ENCODE assay signal across 8 cellular contexts in the genomic region with DNA sequence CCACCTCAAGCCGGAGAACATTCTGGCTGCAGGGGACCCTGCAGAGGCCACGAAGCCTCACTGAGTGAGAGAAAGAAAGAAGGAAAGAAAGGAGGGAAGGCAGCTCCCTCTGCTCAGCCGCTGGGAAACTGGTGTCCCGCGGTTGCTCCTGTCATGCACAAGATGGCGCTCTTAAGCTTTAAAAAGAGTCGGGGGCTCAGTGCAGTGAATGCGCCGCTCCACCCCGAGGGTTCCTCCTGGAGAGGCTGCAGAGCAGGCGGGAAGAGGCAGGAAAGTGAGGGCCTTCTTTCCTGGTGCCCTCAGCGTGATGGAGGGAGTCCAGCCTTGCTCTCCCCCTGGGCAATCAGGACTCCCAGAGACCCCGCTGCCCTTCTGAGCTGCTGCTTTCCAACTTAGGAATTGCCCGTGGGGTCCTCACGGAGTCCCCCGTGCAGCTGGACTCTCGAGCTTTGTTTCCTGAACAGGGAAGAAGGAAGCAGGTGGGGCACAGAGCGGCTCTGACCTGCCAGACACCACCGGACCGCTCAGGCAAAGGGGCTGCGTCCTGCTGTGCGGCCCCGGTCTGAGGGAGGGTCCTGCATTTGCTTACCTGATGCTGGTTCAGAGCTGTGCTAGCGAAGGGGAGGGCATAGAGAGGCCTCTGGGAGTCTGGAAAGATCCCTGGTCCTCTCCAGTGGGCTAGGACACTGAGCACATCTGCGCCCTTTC.
DNase-seq lines count a peak whose midpoint lies in the region; ATAC-seq and TF ChIP-seq lines count a peak whose summit lies in the region.

No MANE protein-coding gene starts in this region.

- no peak overlapping the region for H3K9ac ChIP-seq in PC-3 (ENCODE audit: low read length)

- ATAC-seq in PC-3 (no peak; the same call in 1 of the 2 replicates), Right ventricle myocardium superior (ENCODE audit: poor library complexity) (peak; percentile 34), HG02610 (IDR thresholded peaks at IDR 0.05; ENCODE audit: unreplicated experiment) (no peak)
- peak; percentile 16 for ATAC-seq in stimulated activated naive CD8-positive, alpha-beta T cell treated with anti-CD3 and anti-CD28 coated beads, Interleukin-15, amount 100 ng/mL, for 72 hours

- peak; percentile 75 for DNase-seq in BE2C
- DNase-seq in H4 (ENCODE audit: low spot score), result peak; percentile 60
- DNase-seq in PC-3, result peak; percentile 42
- no peak for DNase-seq in Right ventricle myocardium superior
- peak in 1 of 2 donors; percentile 10 for DNase-seq in stimulated activated naive CD8-positive, alpha-beta T cell treated with anti-CD3 and anti-CD28 coated beads, Interleukin-15, amount 100 ng/mL, for 72 hours
- DNase-seq in NCI-H524 treated with DMSO at 0.1 percent for 48 hours (lab: John Stamatoyannopoulos, UW), result no peak
- DNase-seq in epidermal melanocyte (ENCODE audit: insufficient read length, low spot score), result no peak

- H3K4me1 ChIP-seq in BE2C, result no peaks in the 10 kb centered on the region
- H3K4me1 ChIP-seq in PC-3 (ENCODE audit: insufficient read depth, low read length), result no peaks in the 10 kb centered on the region

- H3K9me3 ChIP-seq in BE2C (no peaks in the 10 kb centered on the region), PC-3 (ENCODE audit: low read length) (no peaks in the 10 kb centered on the region)

- no peaks in the 10 kb centered on the region for H3K36me3 ChIP-seq in BE2C
- H3K36me3 ChIP-seq in PC-3 (ENCODE audit: low read depth, low read length), result no peaks in the 10 kb centered on the region

- no peaks in the 10 kb centered on the region for H4K20me1 ChIP-seq in PC-3 (ENCODE audit: low read length)

- H3K27me3 Mint-ChIP-seq in stimulated activated naive CD8-positive, alpha-beta T cell treated with anti-CD3 and anti-CD28 coated beads, Interleukin-15, amount 100 ng/mL, for 72 hours, result peaks cover 87% of the 10 kb centered on the region

- no peaks in the 10 kb centered on the region for H3K9me2 ChIP-seq in PC-3 (replicated peaks; ENCODE audit: low read length)

- no peaks in the 10 kb centered on the region for H3K27me3 ChIP-seq in BE2C
- peaks cover 10% of the 10 kb centered on the region for H3K27me3 ChIP-seq in PC-3 (ENCODE audit: low read length)

- POLR2A ChIA-PET in PC-3 (lab: Charles Lee; ENCODE audit: unreplicated experiment), result no interaction called here

- H3K4me1 Mint-ChIP-seq in stimulated activated naive CD8-positive, alpha-beta T cell treated with anti-CD3 and anti-CD28 coated beads, Interleukin-15, amount 100 ng/mL, for 72 hours, result no peaks in the 10 kb centered on the region

- no peaks in the 10 kb centered on the region for H3K79me2 ChIP-seq in PC-3 (ENCODE audit: low read length)

- no peak overlapping the region for H3K4me3 ChIP-seq in BE2C (ENCODE audit: low read depth, low read length)
- no peak overlapping the region for H3K4me3 ChIP-seq in PC-3 (ENCODE audit: low read length)

- CTCF ChIA-PET in PC-3 (lab: Charles Lee), result no interaction called here

- no TSS peak for BruUV-seq in PC-3 (replicated peaks; lab: Mats Ljungman, UMichigan)

- TF ChIP-seq CTCF in BE2C (IDR thresholded peaks at IDR 0.05; ENCODE audit: low read depth, low read length) (peak; percentile 76), PC-3 (conservative IDR thresholded peaks at IDR 0.05; ENCODE audit: low read depth, low read length) (peak; percentile 62)

- intact Hi-C loops in PC-3 (cut with micrococcal nuclease), result no loop called here
- intact Hi-C loops in Right ventricle myocardium superior (cut with DNase I), result loop anchor here (10.0 kb wide), 1 partner anchor 267 kb away; no protein-coding TSS in a partner anchor

- H3K27ac Mint-ChIP-seq in stimulated activated naive CD8-positive, alpha-beta T cell treated with anti-CD3 and anti-CD28 coated beads, Interleukin-15, amount 100 ng/mL, for 72 hours, result no peak overlapping the region

- H2AFZ ChIP-seq in PC-3 (ENCODE audit: low read length), result no peak overlapping the region

- H3K27ac ChIP-seq in PC-3 (ENCODE audit: low read length), result no peak overlapping the region

- H3F3A ChIP-seq in PC-3 (ENCODE audit: low read length, unreplicated experiment), result no peaks in the 10 kb centered on the region

- H3K4me3 Mint-ChIP-seq in stimulated activated naive CD8-positive, alpha-beta T cell treated with anti-CD3 and anti-CD28 coated beads, Interleukin-15, amount 100 ng/mL, for 72 hours, result no peak overlapping the region

- H3K9me3 Mint-ChIP-seq in stimulated activated naive CD8-positive, alpha-beta T cell treated with anti-CD3 and anti-CD28 coated beads, Interleukin-15, amount 100 ng/mL, for 72 hours, result no peaks in the 10 kb centered on the region

- H3K4me2 ChIP-seq in PC-3 (ENCODE audit: low read length), result no peak overlapping the region

Comparison
In these comparisons a context has a peak if more than half of its experiments do, and no peak if none do; other contexts are left out.
1. DNase-seq: peak in BE2C (single experiment), H4 (single experiment) and PC-3 (single experiment); none in Right ventricle myocardium superior (single experiment), NCI-H524 treated with DMSO at 0.1 percent for 48 hours (single experiment) and epidermal melanocyte (single experiment).
2. ATAC-seq: peak in Right ventricle myocardium superior (single experiment) and stimulated activated naive CD8-positive, alpha-beta T cell treated with anti-CD3 and anti-CD28 coated beads, Interleukin-15, amount 100 ng/mL, for 72 hours (single experiment); none in PC-3 (single experiment) and HG02610 (single experiment).